ENCODE assay signal across 8 cellular contexts in the genomic region with DNA sequence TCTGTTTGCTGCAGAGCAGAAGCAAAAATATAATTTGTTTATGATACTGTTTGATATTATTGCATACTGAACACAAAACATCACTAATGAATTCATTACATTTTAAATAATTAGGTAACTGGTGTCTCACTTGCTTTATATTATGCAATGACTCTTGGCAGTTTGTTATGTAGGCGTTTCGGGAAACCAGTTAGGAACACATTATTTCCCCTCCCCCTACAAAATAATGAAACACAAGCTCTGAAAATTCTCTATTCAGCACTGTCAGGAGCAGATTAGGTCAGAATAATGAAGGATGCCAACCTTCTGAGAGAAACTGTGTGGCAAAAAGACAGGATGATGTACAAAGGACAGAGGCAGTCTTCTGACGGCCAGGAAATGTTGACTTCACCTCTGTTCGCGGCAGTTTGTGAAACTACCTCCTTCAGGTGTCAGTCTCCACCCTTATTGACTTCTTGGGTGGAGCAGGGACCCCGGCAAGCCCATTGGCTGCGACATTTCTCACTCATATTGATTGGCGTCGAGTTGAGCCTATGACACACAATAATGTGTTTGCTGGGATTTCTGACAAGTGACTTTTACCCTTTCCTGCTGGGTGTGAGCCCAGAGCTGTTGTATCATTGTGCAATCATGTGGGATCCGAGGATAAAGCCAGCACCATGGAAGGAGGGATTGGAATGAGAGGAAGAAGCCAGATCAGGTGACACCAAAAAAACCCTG. TPM values are rescaled to one million over a fixed set of nuclear protein-coding genes. Genes with fewer than 3 reads are reported as not detected.
DNase-seq lines count a peak whose midpoint lies in the region; ATAC-seq and TF ChIP-seq lines count a peak whose summit lies in the region.

No MANE protein-coding gene starts in this region.

- no peaks in the 10 kb centered on the region for H3K27me3 ChIP-seq in HL-60 (ENCODE audit: insufficient read depth, poor library complexity, severe bottlenecking)

- in situ Hi-C loops in GM13977 (cut with MboI; ENCODE audit: low pct_unique_long_range_greater_than_20kb, low sequenced_read_pairs, unreplicated experiment): no loop called here

- no peaks in the 10 kb centered on the region for H3K9me3 Mint-ChIP-seq in activated naive CD8-positive, alpha-beta T cell treated with anti-CD3 and anti-CD28 coated beads, Interleukin-2, amount 50 U/mL, for 24 hours

- no peak overlapping the region for H3K4me3 ChIP-seq in HL-60 (replicated peaks; ENCODE audit: insufficient read depth, low read length)

- H3K27ac Mint-ChIP-seq in activated naive CD8-positive, alpha-beta T cell treated with anti-CD3 and anti-CD28 coated beads, Interleukin-2, amount 50 U/mL, for 24 hours: no peak overlapping the region

- no peaks in the 10 kb centered on the region for H3K36me3 Mint-ChIP-seq in activated naive CD8-positive, alpha-beta T cell treated with anti-CD3 and anti-CD28 coated beads, Interleukin-2, amount 50 U/mL, for 24 hours (ENCODE audit: low read depth)

- intact Hi-C loops in left cardiac atrium (cut with DNase I): no loop called here
- intact Hi-C loops in sciatic nerve (cut with DNase I): no loop called here

- DNase-seq in AG09319 (ENCODE audit: extremely low read depth, low read depth) (peak; percentile 94), HL-60 (ENCODE audit: low read depth in 1 of 2, low spot score in 1 of 2) (peak; percentile 31 to 45), left cardiac atrium (peak; percentile 58), sciatic nerve (ENCODE audit: low spot score) (peak; percentile 85), GM13977 (ENCODE audit: low spot score) (no peak)
- DNase-seq in activated naive CD8-positive, alpha-beta T cell treated with anti-CD3 and anti-CD28 coated beads, Interleukin-2, amount 50 U/mL, for 24 hours: peak; percentile 13
- no peak for DNase-seq in stimulated activated naive CD4-positive, alpha-beta T cell treated with Interleukin-2 at 50 U/mL for 16 hours (lab: John Stamatoyannopoulos, UW)

- H3K27me3 Mint-ChIP-seq in activated naive CD8-positive, alpha-beta T cell treated with anti-CD3 and anti-CD28 coated beads, Interleukin-2, amount 50 U/mL, for 24 hours: peaks cover 2% of the 10 kb centered on the region

- H3K4me1 Mint-ChIP-seq in activated naive CD8-positive, alpha-beta T cell treated with anti-CD3 and anti-CD28 coated beads, Interleukin-2, amount 50 U/mL, for 24 hours: peaks cover 4% of the 10 kb centered on the region

- peak; percentile 62 for ATAC-seq in activated naive CD8-positive, alpha-beta T cell treated with anti-CD3 and anti-CD28 coated beads, Interleukin-2, amount 50 U/mL, for 24 hours
- ATAC-seq in left cardiac atrium (peak; percentile 51 to 72), sciatic nerve (peak; percentile 81), GM18868 (IDR thresholded peaks at IDR 0.05; ENCODE audit: unreplicated experiment) (no peak)

- no peak overlapping the region for H3K27ac ChIP-seq in HL-60 (replicated peaks)

- no peak overlapping the region for H3K4me3 Mint-ChIP-seq in activated naive CD8-positive, alpha-beta T cell treated with anti-CD3 and anti-CD28 coated beads, Interleukin-2, amount 50 U/mL, for 24 hours

- TF ChIP-seq CTCF in AG09319 (IDR thresholded peaks at IDR 0.05; ENCODE audit: low read depth, low read length) (no peak), HL-60 (IDR thresholded peaks at IDR 0.05; ENCODE audit: insufficient read depth, low read length) (no peak), GM13977 (IDR thresholded peaks at IDR 0.05; ENCODE audit: extremely low read depth, insufficient read depth, missing control alignments) (no peak)

RNA-seq across cellular contexts. Expression of gene SH3PXD2B, which starts 34.0 kb away (rescaled TPM):
- total RNA-seq in left cardiac atrium (10 to 100 TPM in 1 of 2 donors, 1 to 10 TPM in 1; 10.0 to 15.3 TPM), sciatic nerve (39.5 TPM)

Comparison
In these comparisons a context has a peak if more than half of its experiments do, and no peak if none do; other contexts are left out.
1. DNase-seq: peak in AG09319 (single experiment), HL-60 (2 of 2), activated naive CD8-positive, alpha-beta T cell treated with anti-CD3 and anti-CD28 coated beads, Interleukin-2, amount 50 U/mL, for 24 hours (single experiment), left cardiac atrium (single experiment) and sciatic nerve (single experiment); none in GM13977 (single experiment) and stimulated activated naive CD4-positive, alpha-beta T cell treated with Interleukin-2 at 50 U/mL for 16 hours (single experiment).